In the genomic region with DNA sequence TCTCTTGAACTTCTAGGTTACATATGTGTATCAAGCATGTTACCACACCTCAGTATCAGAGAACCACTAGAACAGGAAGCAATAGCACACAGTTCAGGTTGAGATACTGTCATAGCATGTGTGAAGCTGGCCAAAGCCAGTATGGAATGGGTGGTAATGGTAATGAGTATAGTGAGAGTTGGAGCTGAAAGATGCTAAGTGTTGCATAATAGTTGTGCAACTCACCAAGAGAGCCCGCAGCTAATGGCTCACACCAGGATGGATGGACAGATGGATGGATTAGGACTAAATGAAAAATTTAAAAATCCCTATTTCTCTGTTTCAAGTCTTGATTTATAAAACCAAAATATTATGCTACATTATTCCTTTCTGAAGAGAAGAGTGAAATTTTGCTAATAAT, we compare ENCODE assay signal across 22 cellular contexts. TPM values are rescaled to one million over a fixed set of nuclear protein-coding genes. Genes with fewer than 3 reads are reported as not detected.
A peak's percentile ranks its signal among the peaks of the same experiment; 100 is the strongest.
DNase-seq lines count a peak whose midpoint lies in the region; ATAC-seq and TF ChIP-seq lines count a peak whose summit lies in the region.
"Had no signal": no experiment of that assay in that cellular context is flagged by ENCODE, and none has a peak within 500 bp of the region (broad histone marks: within the 10 kb centered on the region; RNA-seq: fewer than 3 reads in every experiment).

No MANE protein-coding gene starts in this region.

- no peak for TF ChIP-seq CTCF in MCF 10A (IDR thresholded peaks at IDR 0.05; ENCODE audit: unreplicated experiment)
- TF ChIP-seq CTCF in mammary epithelial cell (conservative IDR thresholded peaks at IDR 0.05 in 1 of 2, IDR thresholded peaks at IDR 0.05 in 1 of 2; ENCODE audit: extremely low read depth in 1 of 2, insufficient read depth in 1 of 2, low read depth in 1 of 2, low read length in 2 of 2): no peak
- TF ChIP-seq CTCF in NB4 (IDR thresholded peaks at IDR 0.05; ENCODE audit: low read depth, low read length): no peak

- no peaks in the 10 kb centered on the region for H3K4me1 Mint-ChIP-seq in MCF 10A (ENCODE audit: insufficient read depth, unreplicated experiment)
- H3K4me1 Mint-ChIP-seq: CD4-positive, CD25-positive, alpha-beta regulatory T cell had no signal

- peak; percentile 18 for DNase-seq in MCF 10A (ENCODE audit: unreplicated experiment)
- DNase-seq in mammary epithelial cell: no peak
- DNase-seq in NB4 (ENCODE audit: low read depth): peak; percentile 28
- DNase-seq in SW480 (ENCODE audit: low spot score): no peak
- DNase-seq: CD4-positive, CD25-positive, alpha-beta regulatory T cell; GM23248; Kasumi-1; MG63; NCI-H1105; NCI-H1436 treated with DMSO at 0.1 percent for 48 hours; NCI-H187 treated with DMSO at 0.1 percent for 48 hours; NCI-H2107; NCI-H524; NCI-H748 treated with DMSO at 0.1 percent for 48 hours; T-helper 1 cell had no signal

- CTCF ChIA-PET in MCF 10A (lab: Yijun Ruan, JAX): interaction anchor here (0.5 to 1.0 kb wide), 4 partner anchors 140 to 1517 kb away, joined by 3 to 4 read pairs (median 3); no protein-coding TSS in a partner anchor
- CTCF ChIA-PET in mammary epithelial cell (lab: Charles Lee; ENCODE audit: low non-redundant PET): no interaction called here

- ATAC-seq in GM18517 (IDR thresholded peaks at IDR 0.05; ENCODE audit: unreplicated experiment) (no peak), GM18861 (IDR thresholded peaks at IDR 0.05; ENCODE audit: unreplicated experiment) (no peak)

- BruUV-seq in MCF 10A (replicated peaks; lab: Mats Ljungman, UMichigan) (no TSS peak), mammary epithelial cell (replicated peaks; lab: Mats Ljungman, UMichigan) (no TSS peak)

- H3K36me3 ChIP-seq in mammary epithelial cell (ENCODE audit: insufficient read depth, low read length): no peaks in the 10 kb centered on the region
- no peaks in the 10 kb centered on the region for H3K36me3 ChIP-seq in iPS-20b (ENCODE audit: insufficient read depth, low read depth, low read length)
- H3K36me3 ChIP-seq: BLaER1, HAP-1, MG63, SJSA1 had no signal

- H3K36me3 Mint-ChIP-seq in MCF 10A (ENCODE audit: insufficient read depth, unreplicated experiment): no peaks in the 10 kb centered on the region
- H3K36me3 Mint-ChIP-seq: CD4-positive, CD25-positive, alpha-beta regulatory T cell had no signal

- in situ Hi-C loops in mammary epithelial cell (cut with MboI; ENCODE audit: low sequenced_read_pairs in 2 of 2): no loop called here

- no peak overlapping the region for H3K4me2 ChIP-seq in mammary epithelial cell (ENCODE audit: insufficient read depth, low read depth, low read length)
- H3K4me2 ChIP-seq: BLaER1 had no signal

- no peak overlapping the region for H3K4me3 ChIP-seq in mammary epithelial cell (replicated peaks in 1 of 3; ENCODE audit: insufficient read depth in 1 of 3, low read depth in 2 of 3, low read length in 3 of 3)
- no peak overlapping the region for H3K4me3 ChIP-seq in NB4 (ENCODE audit: low read depth, low read length)
- peak overlapping the region; percentile 49; the same call in 1 of the 2 replicates for H3K4me3 ChIP-seq in iPS-20b (ENCODE audit: low read length)
- H3K4me3 ChIP-seq: BLaER1, GM23248, HAP-1, MG63, SJSA1 had no signal

- peaks cover 4% of the 10 kb centered on the region for H3K27me3 ChIP-seq in mammary epithelial cell (ENCODE audit: insufficient read depth, low read length)
- no peaks in the 10 kb centered on the region for H3K27me3 ChIP-seq in iPS-20b (ENCODE audit: insufficient read depth, low read length)
- H3K27me3 ChIP-seq: BLaER1 had no signal

- H3K4me3 Mint-ChIP-seq in MCF 10A (ENCODE audit: unreplicated experiment): no peak overlapping the region
- H3K4me3 Mint-ChIP-seq: CD4-positive, CD25-positive, alpha-beta regulatory T cell had no signal

- peaks cover 59% of the 10 kb centered on the region for H3K27me3 Mint-ChIP-seq in MCF 10A (ENCODE audit: insufficient read depth, unreplicated experiment)
- H3K27me3 Mint-ChIP-seq: CD4-positive, CD25-positive, alpha-beta regulatory T cell had no signal

- H3K27ac ChIP-seq in mammary epithelial cell (ENCODE audit: insufficient read depth, low read depth, low read length): no peak overlapping the region
- peak overlapping the region; percentile 13 for H3K27ac ChIP-seq in iPS-20b (ENCODE audit: low read length)
- H3K27ac ChIP-seq: BLaER1, GM23248, SJSA1 had no signal

- no peaks in the 10 kb centered on the region for H4K20me1 ChIP-seq in mammary epithelial cell (ENCODE audit: insufficient read depth, low read length)
- H4K20me1 ChIP-seq: BLaER1 had no signal

- H3K9ac ChIP-seq in mammary epithelial cell (ENCODE audit: insufficient read depth, low read length): no peak overlapping the region
- H3K9ac ChIP-seq in iPS-20b (ENCODE audit: low read depth, low read length): no peak overlapping the region
- H3K9ac ChIP-seq: BLaER1, GM23248 had no signal

- no peaks in the 10 kb centered on the region for H3K9me3 Mint-ChIP-seq in MCF 10A (ENCODE audit: unreplicated experiment)

- H3K4me1 ChIP-seq in mammary epithelial cell (ENCODE audit: insufficient read depth, low read length): no peaks in the 10 kb centered on the region
- H3K4me1 ChIP-seq in iPS-20b (ENCODE audit: insufficient read depth, low read length): peaks cover 29% of the 10 kb centered on the region
- H3K4me1 ChIP-seq: BLaER1, HAP-1, SJSA1 had no signal

- H3K27ac Mint-ChIP-seq in MCF 10A (ENCODE audit: low read depth, unreplicated experiment): no peak overlapping the region
- H3K27ac Mint-ChIP-seq: CD4-positive, CD25-positive, alpha-beta regulatory T cell had no signal

- dilution Hi-C loops in mammary epithelial cell (cut with HindIII; ENCODE audit: low sequenced_read_pairs): no loop called here

- no peak for TF ChIP-seq POLR2A in NB4 (IDR thresholded peaks at IDR 0.05; ENCODE audit: extremely low read depth, insufficient read length)

- 43% methylated on average over 1 of the region's 1 CpG for WGBS in mammary epithelial cell (ENCODE audit: low coverage, missing lambda C conversion rate)

- no peak overlapping the region for H2AFZ ChIP-seq in mammary epithelial cell (ENCODE audit: low read depth, low read length)
- H2AFZ ChIP-seq: GM23248 had no signal

- intact Hi-C loops in MCF 10A (cut with micrococcal nuclease) (loop anchor here (5.0 kb wide), 2 partner anchors 626 to 696 kb away; no protein-coding TSS in a partner anchor), mammary epithelial cell (cut with micrococcal nuclease) (no loop called here)

- POLR2A ChIA-PET in MCF 10A (lab: Yijun Ruan, JAX): no interaction called here

- no peaks in the 10 kb centered on the region for H3K9me3 ChIP-seq in mammary epithelial cell (replicated peaks; ENCODE audit: insufficient read depth, low read length)
- H3K9me3 ChIP-seq in iPS-20b (ENCODE audit: insufficient read depth, low read depth, low read length): no peaks in the 10 kb centered on the region
- H3K9me3 ChIP-seq: BLaER1, HAP-1, MG63, SJSA1 had no signal

- no peaks in the 10 kb centered on the region for H3K79me2 ChIP-seq in mammary epithelial cell (ENCODE audit: insufficient read depth, low read length)

RNA-seq across cellular contexts. Expression of a gene that starts 53.4 kb away (rescaled TPM):
- not detected in 2 replicates for total RNA-seq in MCF 10A (2022)
- total RNA-seq in mammary epithelial cell: not detected
- polyA plus RNA-seq in mammary epithelial cell: not detected
- not detected for polyA minus RNA-seq in mammary epithelial cell
- total RNA-seq: A172; CD4-positive, CD25-positive, alpha-beta regulatory T cell; GM23248 had no signal
- polyA plus RNA-seq: CD4-positive, CD25-positive, alpha-beta regulatory T cell; GM23248 had no signal

Comparison
In these comparisons a context has a peak if more than half of its experiments do, and no peak if none do; other contexts are left out.
1. DNase-seq: peak in MCF 10A (single experiment) and NB4 (single experiment); none in mammary epithelial cell (single experiment) and SW480 (single experiment).